11 cellular contexts compared by ENCODE assay signal in the genomic region with DNA sequence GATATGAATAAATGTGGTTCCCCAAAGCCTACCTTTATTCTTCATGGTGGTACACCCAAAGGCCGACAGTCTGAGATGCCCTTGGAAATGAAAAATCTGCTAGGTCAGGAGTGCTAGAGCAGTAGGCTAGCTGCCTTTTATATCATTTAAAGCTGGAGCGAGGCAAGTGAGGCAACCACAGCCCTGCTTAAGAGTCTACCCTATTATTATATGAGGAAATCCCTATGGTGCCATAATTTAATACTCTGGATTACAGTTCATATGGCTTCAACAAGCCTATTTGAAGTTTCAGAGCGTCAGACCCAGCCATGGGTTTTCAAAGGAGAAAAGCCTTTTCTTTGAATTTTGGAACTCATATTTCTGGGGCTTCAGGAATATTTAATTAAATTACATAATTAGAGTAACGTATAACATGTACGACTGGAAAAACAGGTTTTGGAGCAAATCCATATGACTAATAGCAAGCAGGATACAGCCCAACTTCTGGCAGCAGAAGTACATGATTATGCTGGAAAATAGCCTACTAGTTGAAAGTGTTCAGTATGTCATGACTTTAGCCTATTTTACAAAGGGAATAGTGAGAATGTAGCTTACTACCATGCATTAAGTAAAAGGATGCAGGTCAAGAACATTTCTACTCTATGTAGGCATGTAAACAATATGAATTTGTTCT. TPM values are rescaled to one million over a fixed set of nuclear protein-coding genes. Genes with fewer than 3 reads are reported as not detected.
DNase-seq lines count a peak whose midpoint lies in the region; ATAC-seq, FAIRE-seq and TF ChIP-seq lines count a peak whose summit lies in the region.
"Had no signal": no experiment of that assay in that cellular context is flagged by ENCODE, and none has a peak within 500 bp of the region (broad histone marks: within the 10 kb centered on the region; RNA-seq: fewer than 3 reads in every experiment).

No MANE protein-coding gene starts in this region.

- FAIRE-seq in pancreas (lab: Jason Lieb, UNC), result no peak
- FAIRE-seq: GM19239 had no signal

- no peak for TF ChIP-seq CTCF in cardiac fibroblast (IDR thresholded peaks at IDR 0.05; ENCODE audit: low read depth, low read length)
- TF ChIP-seq CTCF in pancreas (IDR thresholded peaks at IDR 0.05), result no peak
- TF ChIP-seq CTCF in vagina (IDR thresholded peaks at IDR 0.05), result no peak

- WGBS in pancreas, 2 donors, result 52 to 54% methylated on average over 5 of the region's 5 CpGs

- H3K4me3 ChIP-seq in cardiac fibroblast (replicated peaks in 1 of 2; ENCODE audit: low read depth in 2 of 2, low read length in 2 of 2), result no peak overlapping the region
- no peak overlapping the region for H3K4me3 ChIP-seq in pancreas
- H3K4me3 ChIP-seq in vagina, result peak overlapping the region in 1 of 2 donors; percentile 17

- H3K9me3 ChIP-seq in pancreas (no peaks in the 10 kb centered on the region), vagina (no peaks in the 10 kb centered on the region)

- H3K4me1 ChIP-seq in pancreas (peaks cover 0 to 9% (median 0%) of the 10 kb centered on the region in 3 donors), vagina (peaks cover 16% of the 10 kb centered on the region)

- TF ChIP-seq POLR2A in vagina (IDR thresholded peaks at IDR 0.05), result no peak

- H3K27me3 ChIP-seq in pancreas (no peaks in the 10 kb centered on the region), vagina (no peaks in the 10 kb centered on the region)

- H3K27ac ChIP-seq in pancreas, result peak overlapping the region in 1 of 4 donors; percentile 23
- no peak overlapping the region for H3K27ac ChIP-seq in vagina

- ATAC-seq in pancreas (peak; percentile 86 to 96 (median 86)), HG02885 (IDR thresholded peaks at IDR 0.05; ENCODE audit: poor library complexity, unreplicated experiment) (no peak)

- intact Hi-C loops in pancreas (cut with DNase I) (no loop called here), vagina (cut with DNase I) (no loop called here)

- DNase-seq in DMS 273 treated with DMSO at 0.1 percent for 48 hours (lab: John Stamatoyannopoulos, UW) (peak; percentile 6), NCI-H1417 (lab: John Stamatoyannopoulos, UW) (peak in 2 of 3 experiments; percentile 76 to 90), cardiac fibroblast (ENCODE audit: low read depth in 2 of 2) (peak; percentile 79 to 89), pancreas (no peak), vagina (ENCODE audit: extremely low spot score in 2 of 2) (no peak), NOMO-1 treated with dmso at 0.1 percent for 144 hours (lab: John Stamatoyannopoulos, UW; ENCODE audit: unreplicated experiment) (no peak)
- DNase-seq in NK-92 treated with Interleukin-12 subunit alpha and Interleukin-12 subunit beta, amount 100 ng/mL, for 24 hours (lab: John Stamatoyannopoulos, UW), result no peak
- DNase-seq: activated naive CD4-positive, alpha-beta T cell treated with anti-CD3 and anti-CD28 coated beads, Interleukin-2, amount 50 U/mL, for 16 hours; NCI-H2029 had no signal

- H3K36me3 ChIP-seq in pancreas (no peaks in the 10 kb centered on the region), vagina (no peaks in the 10 kb centered on the region)

RNA-seq across cellular contexts. Expression of a gene that starts 18.0 kb away (rescaled TPM):
- 10 to 100 TPM; 25.2 to 41.6 (median 30.8) TPM for total RNA-seq in pancreas
- 10 to 100 TPM; 37.4 to 49.6 TPM for polyA plus RNA-seq in pancreas
- 76.9 TPM for total RNA-seq in vagina

RNA-seq across cellular contexts. Expression of a gene that starts 35.9 kb away (rescaled TPM):
- total RNA-seq in pancreas (10 to 100 TPM; 10.3 to 25.8 (median 13.2) TPM), vagina (35.6 TPM)
- 1 to 10 TPM; 4.6 to 9.7 TPM for polyA plus RNA-seq in pancreas

Comparison
In these comparisons a context has a peak if more than half of its experiments do, and no peak if none do; other contexts are left out.
1. DNase-seq: peak in DMS 273 treated with DMSO at 0.1 percent for 48 hours (single experiment), NCI-H1417 (2 of 3) and cardiac fibroblast (2 of 2); none in pancreas (0 of 6), NK-92 treated with Interleukin-12 subunit alpha and Interleukin-12 subunit beta, amount 100 ng/mL, for 24 hours (single experiment), vagina (0 of 2) and NOMO-1 treated with dmso at 0.1 percent for 144 hours (single experiment).